ENCODE assay signal across 1 cellular context in genomic region chr20:38121741-38122140, GRCh38.
TF ChIP-seq lines count a peak whose summit lies in the region.

No MANE protein-coding gene starts in this region.

TF ChIP-seq in HepG2, 621 proteins besides CTCF, POLR2A, EP300 and RAD21 (continued from another document):
- TF ChIP-seq ZNF407 (CRISPR knock-in tag; IDR thresholded peaks at IDR 0.05; ENCODE audit: not compliant biosample characterization) (no peak), ZNF580 (CRISPR knock-in tag; IDR thresholded peaks at IDR 0.05; ENCODE audit: borderline replicate concordance, low read depth) (no peak), ZSCAN9 (CRISPR knock-in tag; IDR thresholded peaks at IDR 0.05; ENCODE audit: borderline replicate concordance) (no peak), NFIC (IDR thresholded peaks at IDR 0.05; ENCODE audit: low read length) (no peak), ZNF616 (CRISPR knock-in tag; IDR thresholded peaks at IDR 0.05; ENCODE audit: low read depth) (no peak), ZNF296 (CRISPR knock-in tag; conservative IDR thresholded peaks at IDR 0.05) (no peak), ZNF326 (CRISPR knock-in tag; IDR thresholded peaks at IDR 0.05; ENCODE audit: borderline replicate concordance) (no peak)
